In the genomic region with DNA sequence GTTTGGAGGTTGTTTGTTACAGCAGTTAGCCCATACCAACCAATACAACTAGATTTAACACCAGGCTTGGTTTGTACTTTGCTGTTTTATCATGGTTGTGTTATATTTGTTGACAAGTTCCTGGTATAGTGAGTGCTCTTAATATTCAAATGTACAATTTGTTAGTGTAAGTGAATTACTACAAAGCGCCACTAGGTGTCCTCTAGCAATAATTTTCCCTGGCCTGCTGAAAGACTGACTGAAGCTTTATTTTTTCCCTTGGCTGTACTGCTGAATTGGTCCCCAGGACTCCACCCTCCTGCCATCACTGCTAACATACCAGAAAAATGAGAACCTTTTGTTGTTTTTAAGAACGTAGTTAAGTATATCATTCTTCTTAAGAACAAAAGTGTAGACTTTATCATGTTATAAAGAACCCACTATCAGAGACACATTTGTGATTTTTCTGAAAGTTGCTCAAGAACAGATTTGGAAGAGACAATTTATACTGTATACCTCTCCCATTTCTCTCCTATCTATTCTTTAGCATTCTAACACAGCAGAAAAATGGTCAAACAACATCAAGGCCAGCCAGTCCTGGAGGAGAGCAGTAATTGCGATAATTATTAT, we compare ENCODE assay signal across 7 cellular contexts.
DNase-seq lines count a peak whose midpoint lies in the region; ATAC-seq and TF ChIP-seq lines count a peak whose summit lies in the region.

No MANE protein-coding gene starts in this region.

- no peak overlapping the region for H3K4me2 ChIP-seq in OCI-LY7 (ENCODE audit: low read length)
- no peak overlapping the region for H3K4me2 ChIP-seq in mesendoderm (ENCODE audit: low read length)

- H4K5ac ChIP-seq in mesendoderm (ENCODE audit: low read length): no peak overlapping the region

- H3K18ac ChIP-seq in mesendoderm (ENCODE audit: low read length): no peak overlapping the region

- H2AK5ac ChIP-seq in mesendoderm (ENCODE audit: low read length): no peak overlapping the region

- H2AFZ ChIP-seq in OCI-LY7 (ENCODE audit: low read length): no peak overlapping the region

- no peaks in the 10 kb centered on the region for H3K79me1 ChIP-seq in mesendoderm (ENCODE audit: low read length)

- H3K4me1 ChIP-seq in OCI-LY7 (ENCODE audit: insufficient read depth, low read length, poor library complexity, severe bottlenecking) (no peaks in the 10 kb centered on the region), colonic mucosa (no peaks in the 10 kb centered on the region), mesendoderm (ENCODE audit: control insufficient read depth, low read depth, low read length) (peaks cover 2% of the 10 kb centered on the region)

- BruUV-seq in OCI-LY7 (replicated peaks; lab: Mats Ljungman, UMichigan): no TSS peak

- POLR2A ChIA-PET in OCI-LY7 (lab: Charles Lee): interaction anchor here (0.6 kb wide), 1 partner anchor 17 kb away, joined by 4 read pairs; no protein-coding TSS in a partner anchor

- ATAC-seq in GM19467 (IDR thresholded peaks at IDR 0.05; ENCODE audit: unreplicated experiment): peak; percentile 59

- WGBS in mesendoderm (ENCODE audit: extremely low coverage, insufficient coverage, low lambda C conversion rate): no CpG with 5 or more reads among the region's 3 CpGs

- H3K27ac ChIP-seq in HL-60 (replicated peaks) (no peak overlapping the region), OCI-LY7 (ENCODE audit: low read depth, low read length, poor library complexity, severe bottlenecking) (no peak overlapping the region), colonic mucosa (no peak overlapping the region), mesendoderm (ENCODE audit: low read depth, low read length) (no peak overlapping the region)

- no peak overlapping the region for H2BK5ac ChIP-seq in mesendoderm (ENCODE audit: low read length)

- no peak overlapping the region for H3K4ac ChIP-seq in mesendoderm (ENCODE audit: low read depth, low read length)

- no peaks in the 10 kb centered on the region for H4K20me1 ChIP-seq in OCI-LY7 (ENCODE audit: insufficient read depth, low read length)

- H3K23ac ChIP-seq in mesendoderm (ENCODE audit: low read length): no peak overlapping the region

- no peak overlapping the region for H2BK120ac ChIP-seq in mesendoderm (ENCODE audit: low read depth, low read length)

- no peaks in the 10 kb centered on the region for H3K36me3 ChIP-seq in OCI-LY7 (ENCODE audit: insufficient read depth, low read length)
- no peaks in the 10 kb centered on the region for H3K36me3 ChIP-seq in colonic mucosa
- H3K36me3 ChIP-seq in mesendoderm (ENCODE audit: control insufficient read depth, insufficient read depth, low read length): no peaks in the 10 kb centered on the region

- intact Hi-C loops in OCI-LY7 (cut with micrococcal nuclease; ENCODE audit: unreplicated experiment): loop anchor here (5.0 kb wide), 1 partner anchor 244 kb away; no protein-coding TSS in a partner anchor
- intact Hi-C loops in colonic mucosa (cut with DNase I): loop anchor here (5.0 kb wide), 1 partner anchor 244 kb away; no protein-coding TSS in a partner anchor

- H3K9me3 ChIP-seq in OCI-LY7 (ENCODE audit: low read length) (no peaks in the 10 kb centered on the region), colonic mucosa (no peaks in the 10 kb centered on the region)

- DNase-seq in G401 (ENCODE audit: low spot score) (peak; percentile 55), HL-60 (ENCODE audit: low read depth in 1 of 2, low spot score in 1 of 2) (peak; percentile 21 to 47), OCI-LY7 (ENCODE audit: low spot score) (peak; percentile 47), colonic mucosa (peak; percentile 29), mesendoderm (peak; percentile 57)
- DNase-seq in effector CD4-positive, alpha-beta T cell: no peak

- in situ Hi-C loops in G401 (cut with HindIII; ENCODE audit: low sequenced_read_pairs): no loop called here

- H3K9ac ChIP-seq in colonic mucosa (ENCODE audit: low read depth in 2 of 2, low read length in 2 of 2) (no peak overlapping the region), mesendoderm (ENCODE audit: low read length) (no peak overlapping the region)

- TF ChIP-seq CTCF in HL-60 (IDR thresholded peaks at IDR 0.05; ENCODE audit: insufficient read depth, low read length) (peak; percentile 48), OCI-LY7 (conservative IDR thresholded peaks at IDR 0.05; ENCODE audit: low read length) (peak; percentile 81), colonic mucosa (IDR thresholded peaks at IDR 0.05) (peak; percentile 66)

- no peaks in the 10 kb centered on the region for H3K27me3 ChIP-seq in HL-60 (ENCODE audit: insufficient read depth, poor library complexity, severe bottlenecking)
- no peaks in the 10 kb centered on the region for H3K27me3 ChIP-seq in colonic mucosa
- no peaks in the 10 kb centered on the region for H3K27me3 ChIP-seq in mesendoderm (ENCODE audit: insufficient read depth, low read length, poor library complexity)

- H3K4me3 ChIP-seq in HL-60 (replicated peaks; ENCODE audit: insufficient read depth, low read length) (no peak overlapping the region), OCI-LY7 (ENCODE audit: low read depth, low read length, poor library complexity, severe bottlenecking) (no peak overlapping the region), colonic mucosa (no peak overlapping the region), mesendoderm (ENCODE audit: low read length) (no peak overlapping the region)

- CTCF ChIA-PET in OCI-LY7 (lab: Charles Lee; ENCODE audit: unreplicated experiment): no interaction called here

- H3K56ac ChIP-seq in mesendoderm (ENCODE audit: low read length): no peak overlapping the region

- H2BK15ac ChIP-seq in mesendoderm (replicated peaks; ENCODE audit: low read depth): no peak overlapping the region

- H3K79me2 ChIP-seq in OCI-LY7 (ENCODE audit: insufficient read depth, low read depth, low read length): no peaks in the 10 kb centered on the region
- H3K79me2 ChIP-seq in mesendoderm (ENCODE audit: control insufficient read depth, insufficient read depth, low read length): no peaks in the 10 kb centered on the region

- H3K9me2 ChIP-seq in OCI-LY7 (ENCODE audit: insufficient read depth, low read length): no peaks in the 10 kb centered on the region

- H4K8ac ChIP-seq in mesendoderm (ENCODE audit: low read depth, low read length): no peak overlapping the region
